Comparison of ENCODE assay signal across 9 cellular contexts in the genomic region with DNA sequence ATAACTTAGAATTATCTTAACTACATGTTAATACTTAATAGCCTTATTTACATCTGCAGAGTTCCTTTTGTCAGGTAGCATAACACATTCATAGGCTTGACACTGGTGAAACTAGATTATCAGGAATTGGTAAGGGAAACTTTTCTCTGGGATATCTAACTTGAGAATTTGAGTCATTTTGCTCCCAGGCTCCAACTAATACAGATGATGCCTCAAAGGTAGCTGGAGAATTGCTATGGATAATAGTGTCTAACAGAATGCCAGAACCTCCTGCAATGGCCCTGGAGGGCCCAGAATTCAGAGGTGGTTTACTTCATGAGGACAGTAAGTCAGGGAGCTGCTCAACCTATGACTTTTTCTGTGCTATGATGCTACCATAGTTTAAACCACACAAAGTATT. TPM values are rescaled to one million over a fixed set of nuclear protein-coding genes. Genes with fewer than 3 reads are reported as not detected.
"Had no signal": no experiment of that assay in that cellular context is flagged by ENCODE, and none has a peak within 500 bp of the region (broad histone marks: within the 10 kb centered on the region; RNA-seq: fewer than 3 reads in every experiment).

No MANE protein-coding gene starts in this region.

- H3K4me3 ChIP-seq: K562 had no signal

- H3K27ac ChIP-seq: HL-60 had no signal

- FAIRE-seq: HepG2, HTR-8/SVneo, K562 had no signal

- ATAC-seq: HepG2, K562 had no signal

- DNase-seq: IMR-90, KBM-7 had no signal

RNA-seq across cellular contexts. Expression of a gene that starts 13.9 kb away (rescaled TPM):
- total RNA-seq: HepG2, HT-29, HT1080, IMR-90, K562 had no signal
- polyA plus RNA-seq: HepG2, IgD-negative memory B cell, IMR-90, K562 had no signal
